ENCODE assay signal across 1 cellular context in the genomic region with DNA sequence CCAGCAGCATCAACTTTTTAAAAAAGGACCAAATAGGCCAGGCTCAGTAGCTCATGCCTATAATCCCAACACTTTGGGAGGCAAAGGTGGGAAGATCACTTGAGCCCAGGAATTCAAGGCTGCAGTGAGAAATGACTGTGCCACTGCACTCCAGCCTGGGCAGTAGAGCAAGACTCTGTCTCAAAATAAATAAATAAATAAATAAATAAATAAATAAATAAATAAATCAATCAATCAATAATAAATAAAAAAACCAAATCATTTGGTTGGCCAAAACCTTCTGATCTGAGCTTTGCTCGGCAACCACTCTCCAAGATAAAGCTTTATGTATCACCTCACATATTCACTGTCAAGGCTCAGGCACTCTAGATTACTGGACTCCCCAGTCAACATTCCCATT.
TF ChIP-seq lines count a peak whose summit lies in the region.

No MANE protein-coding gene starts in this region.

TF ChIP-seq in A549, 52 proteins besides CTCF, POLR2A, EP300 and RAD21:
- TF ChIP-seq ZC3H11A (IDR thresholded peaks at IDR 0.05): peak; percentile 100
